Comparison of ENCODE assay signal across 14 cellular contexts in genomic region chr1:183033205-183033604, GRCh38. TPM values are rescaled to one million over a fixed set of nuclear protein-coding genes. Genes with fewer than 3 reads are reported as not detected.
A peak's percentile ranks its signal among the peaks of the same experiment; 100 is the strongest.
DNase-seq lines count a peak whose midpoint lies in the region; ATAC-seq and TF ChIP-seq lines count a peak whose summit lies in the region.
"Had no signal": no experiment of that assay in that cellular context is flagged by ENCODE, and none has a peak within 500 bp of the region (broad histone marks: within the 10 kb centered on the region; RNA-seq: fewer than 3 reads in every experiment).

No MANE protein-coding gene starts in this region.

- ATAC-seq in right cardiac atrium (no peak), left cardiac atrium (no peak), HG02678 (IDR thresholded peaks at IDR 0.05; ENCODE audit: unreplicated experiment) (peak; percentile 78)
- ATAC-seq: psoas muscle had no signal

- no peak for TF ChIP-seq CTCF in osteocyte (IDR thresholded peaks at IDR 0.05)

- no peak for DNase-seq in right cardiac atrium
- DNase-seq in left cardiac atrium: no peak
- DNase-seq in activated T-helper 1 cell treated with anti-CD3 and anti-CD28 coated beads, Interleukin-12 subunit alpha, Interleukin-12 subunit beta, Interleukin-2, Interleukin-4 antibody, amounts not matched to agents 30 ng/mL and 10 ng/mL and 1 ng/mL, durations not matched to agents 14 hours and 24 hours and 36 hours (ENCODE audit: low spot score): peak; percentile 29
- DNase-seq in osteocyte (ENCODE audit: extremely low spot score, unreplicated experiment): no peak
- no peak for DNase-seq in NCI-H1436 (lab: John Stamatoyannopoulos, UW)
- no peak for DNase-seq in DMS53 treated with DMSO at 0.1 percent for 48 hours (lab: John Stamatoyannopoulos, UW; ENCODE audit: unreplicated experiment)
- no peak for DNase-seq in SIG-M5 treated with dmso at 0.1 percent for 504 hours (lab: John Stamatoyannopoulos, UW; ENCODE audit: unreplicated experiment)
- DNase-seq: AML-193, foreskin melanocyte, MG63, NCI-H2171, psoas muscle, stomach had no signal

- H3K4me3 Mint-ChIP-seq in activated T-helper 1 cell treated with anti-CD3 and anti-CD28 coated beads, Interleukin-12 subunit alpha, Interleukin-12 subunit beta, Interleukin-2, Interleukin-4 antibody, amounts not matched to agents 30 ng/mL and 10 ng/mL and 1 ng/mL, durations not matched to agents 14 hours and 24 hours and 36 hours: no peak overlapping the region
- H3K4me3 Mint-ChIP-seq in osteocyte (ENCODE audit: unreplicated experiment): no peak overlapping the region

- intact Hi-C loops in right cardiac atrium (cut with DNase I) (no loop called here), left cardiac atrium (cut with DNase I) (no loop called here)
- intact Hi-C loops in activated T-helper 1 cell treated with anti-CD3 and anti-CD28 coated beads, Interleukin-12 subunit alpha, Interleukin-12 subunit beta, Interleukin-2, Interleukin-4 antibody, amounts not matched to agents 30 ng/mL and 10 ng/mL and 1 ng/mL, durations not matched to agents 14 hours and 24 hours and 36 hours (cut with micrococcal nuclease): no loop called here

- H3K9me3 ChIP-seq in right cardiac atrium (ENCODE audit: control insufficient read depth, low read length): no peaks in the 10 kb centered on the region
- H3K9me3 ChIP-seq: MG63, psoas muscle, stomach had no signal

- peaks cover 7% of the 10 kb centered on the region for H3K4me1 ChIP-seq in right cardiac atrium (ENCODE audit: control insufficient read depth, insufficient read depth, low read length)

- H3K27me3 Mint-ChIP-seq in activated T-helper 1 cell treated with anti-CD3 and anti-CD28 coated beads, Interleukin-12 subunit alpha, Interleukin-12 subunit beta, Interleukin-2, Interleukin-4 antibody, amounts not matched to agents 30 ng/mL and 10 ng/mL and 1 ng/mL, durations not matched to agents 14 hours and 24 hours and 36 hours (ENCODE audit: insufficient read depth): peaks cover 49% of the 10 kb centered on the region
- H3K27me3 Mint-ChIP-seq in osteocyte (ENCODE audit: unreplicated experiment): no peaks in the 10 kb centered on the region

- no peaks in the 10 kb centered on the region for H3K9me3 Mint-ChIP-seq in activated T-helper 1 cell treated with anti-CD3 and anti-CD28 coated beads, Interleukin-12 subunit alpha, Interleukin-12 subunit beta, Interleukin-2, Interleukin-4 antibody, amounts not matched to agents 30 ng/mL and 10 ng/mL and 1 ng/mL, durations not matched to agents 14 hours and 24 hours and 36 hours
- no peaks in the 10 kb centered on the region for H3K9me3 Mint-ChIP-seq in osteocyte (ENCODE audit: unreplicated experiment)

- peaks cover 7% of the 10 kb centered on the region for H3K4me1 Mint-ChIP-seq in activated T-helper 1 cell treated with anti-CD3 and anti-CD28 coated beads, Interleukin-12 subunit alpha, Interleukin-12 subunit beta, Interleukin-2, Interleukin-4 antibody, amounts not matched to agents 30 ng/mL and 10 ng/mL and 1 ng/mL, durations not matched to agents 14 hours and 24 hours and 36 hours (ENCODE audit: low read depth)
- H3K4me1 Mint-ChIP-seq in osteocyte (ENCODE audit: unreplicated experiment): peaks cover 74% of the 10 kb centered on the region

- WGBS in right cardiac atrium: 85% methylated on average over 2 of the region's 2 CpGs

- H3K4me3 ChIP-seq in right cardiac atrium (ENCODE audit: low read length): no peak overlapping the region
- H3K4me3 ChIP-seq: MG63, psoas muscle, stomach had no signal

- H3K36me3 Mint-ChIP-seq in activated T-helper 1 cell treated with anti-CD3 and anti-CD28 coated beads, Interleukin-12 subunit alpha, Interleukin-12 subunit beta, Interleukin-2, Interleukin-4 antibody, amounts not matched to agents 30 ng/mL and 10 ng/mL and 1 ng/mL, durations not matched to agents 14 hours and 24 hours and 36 hours (ENCODE audit: low read depth): no peaks in the 10 kb centered on the region
- peaks cover 19% of the 10 kb centered on the region for H3K36me3 Mint-ChIP-seq in osteocyte (ENCODE audit: unreplicated experiment)

- no peak overlapping the region for H3K27ac Mint-ChIP-seq in activated T-helper 1 cell treated with anti-CD3 and anti-CD28 coated beads, Interleukin-12 subunit alpha, Interleukin-12 subunit beta, Interleukin-2, Interleukin-4 antibody, amounts not matched to agents 30 ng/mL and 10 ng/mL and 1 ng/mL, durations not matched to agents 14 hours and 24 hours and 36 hours
- peak overlapping the region; percentile 44 for H3K27ac Mint-ChIP-seq in osteocyte (ENCODE audit: unreplicated experiment)

- H3K27me3 ChIP-seq in right cardiac atrium (ENCODE audit: control insufficient read depth, insufficient read depth): no peaks in the 10 kb centered on the region
- H3K27me3 ChIP-seq: MG63, stomach had no signal

- H3K27ac ChIP-seq in right cardiac atrium (ENCODE audit: low read length): peak overlapping the region; percentile 27
- H3K27ac ChIP-seq: psoas muscle had no signal

RNA-seq across cellular contexts. Expression of gene LAMC1, which starts 10.0 kb away (rescaled TPM):
- total RNA-seq in right cardiac atrium (100 to 1,000 TPM in 2 of 4 donors, 10 to 100 TPM in 2; 87.1 to 130 (median 112) TPM), left cardiac atrium (100 to 1,000 TPM; 108 to 126 TPM), osteocyte (369 and 384 TPM in 2 replicates)
- polyA plus RNA-seq in right cardiac atrium: 40.3 TPM
- 0.44 and 0.49 TPM in 2 replicates for total RNA-seq in activated T-helper 1 cell treated with anti-CD3 and anti-CD28 coated beads, Interleukin-12 subunit alpha, Interleukin-12 subunit beta, Interleukin-2, Interleukin-4 antibody, amounts not matched to agents 30 ng/mL and 10 ng/mL and 1 ng/mL, durations not matched to agents 14 hours and 24 hours and 36 hours

Comparison
In these comparisons a context has a peak if more than half of its experiments do, and no peak if none do; other contexts are left out.
1. RNA of gene LAMC1, which starts 10.0 kb away (total RNA-seq): 369 to 384 TPM in osteocyte, 87.1 to 130 TPM in right cardiac atrium and 108 to 126 TPM in left cardiac atrium; 0.44 to 0.49 TPM in activated T-helper 1 cell treated with anti-CD3 and anti-CD28 coated beads, Interleukin-12 subunit alpha, Interleukin-12 subunit beta, Interleukin-2, Interleukin-4 antibody, amounts not matched to agents 30 ng/mL and 10 ng/mL and 1 ng/mL, durations not matched to agents 14 hours and 24 hours and 36 hours; every median in the first group is over 10 times any median in the second.